9 cellular contexts compared by ENCODE assay signal in the genomic region with DNA sequence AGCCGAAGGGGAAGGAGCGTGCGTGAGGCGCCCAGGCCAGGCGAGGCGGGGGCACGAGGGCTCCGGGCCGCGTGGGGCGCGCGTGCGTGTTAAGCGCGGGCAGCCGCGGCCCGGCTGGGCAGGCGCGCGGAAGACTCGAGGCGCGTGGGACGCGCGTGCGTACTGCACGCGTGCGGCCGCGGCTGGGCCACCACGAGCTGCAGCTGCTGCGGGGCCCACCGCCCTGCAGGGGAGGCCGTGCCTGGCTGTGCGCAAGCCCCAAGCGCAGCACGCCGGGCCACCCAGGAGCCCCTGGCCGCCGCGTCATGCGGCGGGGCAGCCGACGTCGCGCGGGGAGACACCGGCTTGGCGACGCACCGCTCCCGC. TPM values are rescaled to one million over a fixed set of nuclear protein-coding genes. Genes with fewer than 3 reads are reported as not detected.
A peak's percentile ranks its signal among the peaks of the same experiment; 100 is the strongest.
DNase-seq lines count a peak whose midpoint lies in the region; ATAC-seq and TF ChIP-seq lines count a peak whose summit lies in the region.
"Had no signal": no experiment of that assay in that cellular context is flagged by ENCODE, and none has a peak within 500 bp of the region (broad histone marks: within the 10 kb centered on the region; RNA-seq: fewer than 3 reads in every experiment).

No MANE protein-coding gene starts in this region.

- 1 to 5% (median 1%) methylated on average over 19 to 57 of the region's 57 CpGs for WGBS in stomach, 5 donors

- no peak for TF ChIP-seq EP300 in stomach (IDR thresholded peaks at IDR 0.05)

- H3K9me2 ChIP-seq in OCI-LY7 (ENCODE audit: insufficient read depth, low read length): no peaks in the 10 kb centered on the region

- no peak overlapping the region for H2AFZ ChIP-seq in OCI-LY7 (ENCODE audit: low read length)

- H3K36me3 ChIP-seq in stomach (no peaks in the 10 kb centered on the region), OCI-LY7 (ENCODE audit: insufficient read depth, low read length) (no peaks in the 10 kb centered on the region)

- DNase-seq in activated CD4-positive, alpha-beta T cell treated with anti-CD3 and anti-CD28 coated beads for 36 hours: peak; percentile 25
- no peak for DNase-seq in activated CD4-positive, alpha-beta T cell treated with anti-CD3 and anti-CD28 coated beads, Interleukin-2, amount 50 U/mL, for 1 hour
- DNase-seq in activated CD8-positive, alpha-beta T cell treated with anti-CD3 and anti-CD28 coated beads for 36 hours: no peak
- peak; percentile 67 for DNase-seq in islet precursor cell
- no peak for DNase-seq in stomach
- no peak for DNase-seq in COLO829 (ENCODE audit: low spot score)
- no peak for DNase-seq in OCI-LY7 (ENCODE audit: low spot score)

- H3K27me3 ChIP-seq in stomach: peaks cover 22 to 70% (median 70%) of the 10 kb centered on the region in 3 donors

- peak; percentile 23 for ATAC-seq in activated CD4-positive, alpha-beta T cell treated with anti-CD3 and anti-CD28 coated beads for 36 hours
- ATAC-seq in activated CD8-positive, alpha-beta T cell treated with anti-CD3 and anti-CD28 coated beads for 36 hours: peak; percentile 38
- ATAC-seq in GM18870 (IDR thresholded peaks at IDR 0.05; ENCODE audit: unreplicated experiment): no peak

- peaks cover 26% of the 10 kb centered on the region for H3K4me1 Mint-ChIP-seq in activated CD4-positive, alpha-beta T cell treated with anti-CD3 and anti-CD28 coated beads for 36 hours
- peaks cover 20% of the 10 kb centered on the region for H3K4me1 Mint-ChIP-seq in activated CD8-positive, alpha-beta T cell treated with anti-CD3 and anti-CD28 coated beads for 36 hours (ENCODE audit: low read depth)

- peaks cover 0 to 17% (median 5%) of the 10 kb centered on the region in 4 donors for H3K9me3 ChIP-seq in stomach
- no peaks in the 10 kb centered on the region for H3K9me3 ChIP-seq in OCI-LY7 (ENCODE audit: low read length)

- H4K20me1 ChIP-seq in OCI-LY7 (ENCODE audit: insufficient read depth, low read length): no peaks in the 10 kb centered on the region

- H3K79me2 ChIP-seq in OCI-LY7 (ENCODE audit: insufficient read depth, low read depth, low read length): no peaks in the 10 kb centered on the region

- H3K27ac Mint-ChIP-seq in activated CD4-positive, alpha-beta T cell treated with anti-CD3 and anti-CD28 coated beads for 36 hours: no peak overlapping the region
- no peak overlapping the region for H3K27ac Mint-ChIP-seq in activated CD8-positive, alpha-beta T cell treated with anti-CD3 and anti-CD28 coated beads for 36 hours

- no peak for TF ChIP-seq CTCF in activated CD8-positive, alpha-beta T cell treated with anti-CD3 and anti-CD28 coated beads for 36 hours (IDR thresholded peaks at IDR 0.05)
- TF ChIP-seq CTCF in stomach (IDR thresholded peaks at IDR 0.05) (no peak), OCI-LY7 (conservative IDR thresholded peaks at IDR 0.05; ENCODE audit: low read length) (no peak)

- peaks cover 27 to 42% (median 36%) of the 10 kb centered on the region in 4 donors for H3K4me1 ChIP-seq in stomach
- H3K4me1 ChIP-seq in OCI-LY7 (ENCODE audit: insufficient read depth, low read length, poor library complexity, severe bottlenecking): peaks cover 4% of the 10 kb centered on the region

- no peak overlapping the region for H3K27ac ChIP-seq in stomach
- H3K27ac ChIP-seq in OCI-LY7 (ENCODE audit: low read depth, low read length, poor library complexity, severe bottlenecking): no peak overlapping the region
- H3K27ac ChIP-seq: KMS-11 had no signal

- TF ChIP-seq POLR2A in stomach (IDR thresholded peaks at IDR 0.05): no peak

- peaks cover 41% of the 10 kb centered on the region for H3K27me3 Mint-ChIP-seq in activated CD4-positive, alpha-beta T cell treated with anti-CD3 and anti-CD28 coated beads for 36 hours
- H3K27me3 Mint-ChIP-seq in activated CD8-positive, alpha-beta T cell treated with anti-CD3 and anti-CD28 coated beads for 36 hours: peaks cover 51% of the 10 kb centered on the region

- H3K4me3 Mint-ChIP-seq in activated CD4-positive, alpha-beta T cell treated with anti-CD3 and anti-CD28 coated beads for 36 hours: peak overlapping the region; percentile 67
- peak overlapping the region; percentile 66 for H3K4me3 Mint-ChIP-seq in activated CD8-positive, alpha-beta T cell treated with anti-CD3 and anti-CD28 coated beads for 36 hours

- no TSS peak for BruUV-seq in OCI-LY7 (replicated peaks; lab: Mats Ljungman, UMichigan)

- POLR2A ChIA-PET in activated CD4-positive, alpha-beta T cell treated with anti-CD3 and anti-CD28 coated beads for 36 hours (lab: Charles Lee): no interaction called here
- POLR2A ChIA-PET in activated CD8-positive, alpha-beta T cell treated with anti-CD3 and anti-CD28 coated beads for 36 hours (lab: Charles Lee): interaction anchor here (0.6 kb wide), 1 partner anchor 405 kb away, joined by 4 read pairs; no protein-coding TSS in a partner anchor
- POLR2A ChIA-PET in OCI-LY7 (lab: Charles Lee): no interaction called here

- intact Hi-C loops in activated CD4-positive, alpha-beta T cell treated with anti-CD3 and anti-CD28 coated beads for 36 hours (cut with DNase I, micrococcal nuclease): loop anchor here (1.0 to 10.0 kb wide), 4 partner anchors 36 to 400 kb away; a partner anchor contains a TSS
- intact Hi-C loops in activated CD8-positive, alpha-beta T cell treated with anti-CD3 and anti-CD28 coated beads for 36 hours (cut with micrococcal nuclease): no loop called here
- intact Hi-C loops in stomach (cut with DNase I; ENCODE audit: low total_unique reads) (no loop called here), OCI-LY7 (cut with micrococcal nuclease; ENCODE audit: unreplicated experiment) (no loop called here)

- H3K9me3 Mint-ChIP-seq in activated CD4-positive, alpha-beta T cell treated with anti-CD3 and anti-CD28 coated beads for 36 hours (ENCODE audit: low read depth): no peaks in the 10 kb centered on the region
- no peaks in the 10 kb centered on the region for H3K9me3 Mint-ChIP-seq in activated CD8-positive, alpha-beta T cell treated with anti-CD3 and anti-CD28 coated beads for 36 hours

- H3K4me3 ChIP-seq in stomach: peak overlapping the region; percentile 42 to 67 (median 54)
- no peak overlapping the region for H3K4me3 ChIP-seq in OCI-LY7 (ENCODE audit: low read depth, low read length, poor library complexity, severe bottlenecking)

- no peak overlapping the region for H3K4me2 ChIP-seq in OCI-LY7 (ENCODE audit: low read length)
- H3K4me2 ChIP-seq: KMS-11 had no signal

- CTCF ChIA-PET in activated CD4-positive, alpha-beta T cell treated with anti-CD3 and anti-CD28 coated beads for 36 hours (lab: Charles Lee): interaction anchor here (1.0 kb wide), 1 partner anchor 86 kb away, joined by 5 read pairs; no protein-coding TSS in a partner anchor
- CTCF ChIA-PET in activated CD8-positive, alpha-beta T cell treated with anti-CD3 and anti-CD28 coated beads for 36 hours (lab: Charles Lee): interaction anchor here (0.7 kb wide), 1 partner anchor 258 kb away, joined by 3 read pairs; no protein-coding TSS in a partner anchor
- CTCF ChIA-PET in OCI-LY7 (lab: Charles Lee; ENCODE audit: unreplicated experiment): no interaction called here

- H3K36me3 Mint-ChIP-seq in activated CD4-positive, alpha-beta T cell treated with anti-CD3 and anti-CD28 coated beads for 36 hours (ENCODE audit: low read depth): no peaks in the 10 kb centered on the region
- H3K36me3 Mint-ChIP-seq in activated CD8-positive, alpha-beta T cell treated with anti-CD3 and anti-CD28 coated beads for 36 hours (ENCODE audit: low read depth): no peaks in the 10 kb centered on the region

RNA-seq across cellular contexts. Expression of a gene that starts 0.6 kb away (rescaled TPM):
- total RNA-seq in activated CD4-positive, alpha-beta T cell treated with anti-CD3 and anti-CD28 coated beads for 36 hours: under 1 TPM; 0.02 to 0.04 TPM
- total RNA-seq in activated CD8-positive, alpha-beta T cell treated with anti-CD3 and anti-CD28 coated beads for 36 hours: under 1 TPM; 0.18 to 0.22 TPM
- 1 to 10 TPM in 1 of 5 donors, under 1 TPM in 1, not detected in 3; under 0.01 to 2.8 TPM for total RNA-seq in stomach
- polyA plus RNA-seq in stomach: under 1 TPM; 0.05 to 0.15 (median 0.12) TPM
- total RNA-seq in OCI-LY7 (2014; rRNA removed; shearing (Covaris generic)): not detected in 2 replicates
- total RNA-seq in OCI-LY7 (2022): not detected in 2 replicates

Comparison
In these comparisons a context has a peak if more than half of its experiments do, and no peak if none do; other contexts are left out.
1. DNase-seq: peak in activated CD4-positive, alpha-beta T cell treated with anti-CD3 and anti-CD28 coated beads for 36 hours (single experiment) and islet precursor cell (single experiment); none in activated CD4-positive, alpha-beta T cell treated with anti-CD3 and anti-CD28 coated beads, Interleukin-2, amount 50 U/mL, for 1 hour (single experiment), activated CD8-positive, alpha-beta T cell treated with anti-CD3 and anti-CD28 coated beads for 36 hours (single experiment), stomach (single experiment), COLO829 (single experiment) and OCI-LY7 (single experiment).
2. intact Hi-C loops: an anchor here in activated CD4-positive, alpha-beta T cell treated with anti-CD3 and anti-CD28 coated beads for 36 hours (1.0 to 10.0 kb wide); none called in activated CD8-positive, alpha-beta T cell treated with anti-CD3 and anti-CD28 coated beads for 36 hours, stomach and OCI-LY7.